17 cellular contexts compared by ENCODE assay signal in genomic region chr14:64918216-64918615, GRCh38. TPM values are rescaled to one million over a fixed set of nuclear protein-coding genes. Genes with fewer than 3 reads are reported as not detected.
A peak's percentile ranks its signal among the peaks of the same experiment; 100 is the strongest.
DNase-seq lines count a peak whose midpoint lies in the region; ATAC-seq lines count a peak whose summit lies in the region.
"Had no signal": no experiment of that assay in that cellular context is flagged by ENCODE, and none has a peak within 500 bp of the region (broad histone marks: within the 10 kb centered on the region; RNA-seq: fewer than 3 reads in every experiment).

No MANE protein-coding gene starts in this region.

- intact Hi-C loops in activated CD4-positive, alpha-beta T cell treated with anti-CD3 and anti-CD28 coated beads, Interleukin-2, amount 10 ng/mL, durations not matched to agents 24 days and 14 days (cut with micrococcal nuclease), result no loop called here

- peaks cover 38% of the 10 kb centered on the region for H3K36me3 Mint-ChIP-seq in activated CD4-positive, alpha-beta T cell treated with anti-CD3 and anti-CD28 coated beads, Interleukin-2, amount 10 ng/mL, durations not matched to agents 24 days and 14 days (ENCODE audit: low read depth)
- peaks cover 20% of the 10 kb centered on the region for H3K36me3 Mint-ChIP-seq in central memory CD8-positive, alpha-beta T cell (ENCODE audit: insufficient read depth)
- H3K36me3 Mint-ChIP-seq in natural killer cell treated with Interleukin-12 subunit alpha and Interleukin-12 subunit beta and Interleukin-15 and Interleukin-18, amount 100 ng/mL, for 72 hours, result no peaks in the 10 kb centered on the region

- H3K4me1 Mint-ChIP-seq in activated CD4-positive, alpha-beta T cell treated with anti-CD3 and anti-CD28 coated beads, Interleukin-2, amount 10 ng/mL, durations not matched to agents 24 days and 14 days, result peaks cover 44% of the 10 kb centered on the region
- peaks cover 68% of the 10 kb centered on the region for H3K4me1 Mint-ChIP-seq in central memory CD8-positive, alpha-beta T cell
- peaks cover 38 to 53% of the 10 kb centered on the region in 2 donors for H3K4me1 Mint-ChIP-seq in natural killer cell treated with Interleukin-12 subunit alpha and Interleukin-12 subunit beta and Interleukin-15 and Interleukin-18, amount 100 ng/mL, for 72 hours (ENCODE audit: low read depth in 2 of 2)

- peak; percentile 40 for DNase-seq in activated CD4-positive, alpha-beta T cell treated with anti-CD3 and anti-CD28 coated beads, Interleukin-2, amount 10 ng/mL, durations not matched to agents 24 days and 14 days
- DNase-seq in activated CD4-positive, alpha-beta T cell treated with anti-CD3 and anti-CD28 coated beads, Interleukin-2, amount 50 U/mL, for 1 hour, result no peak
- peak; percentile 46 for DNase-seq in EH (ENCODE audit: low read depth)
- DNase-seq in central memory CD8-positive, alpha-beta T cell (ENCODE audit: low spot score in 2 of 2), result no peak
- DNase-seq in natural killer cell treated with Interleukin-12 subunit alpha and Interleukin-12 subunit beta and Interleukin-15 and Interleukin-18, amount 100 ng/mL, for 72 hours (ENCODE audit: low spot score), result no peak
- DNase-seq in NCI-H2029 treated with DMSO at 0.1 percent for 48 hours (lab: John Stamatoyannopoulos, UW), result no peak
- DNase-seq: activated effector memory CD4-positive, alpha-beta T cell treated with anti-CD3 and anti-CD28 coated beads, Interleukin-2, amount 50 U/mL, for 16 hours; hypothalamus; NCI-H1092 treated with DMSO at 0.1 percent for 48 hours; NCI-H69; occipital lobe; small intestine; upper lobe of left lung had no signal

- H3K9me3 Mint-ChIP-seq in activated CD4-positive, alpha-beta T cell treated with anti-CD3 and anti-CD28 coated beads, Interleukin-2, amount 10 ng/mL, durations not matched to agents 24 days and 14 days, result no peaks in the 10 kb centered on the region
- H3K9me3 Mint-ChIP-seq in central memory CD8-positive, alpha-beta T cell, result no peaks in the 10 kb centered on the region
- H3K9me3 Mint-ChIP-seq in natural killer cell treated with Interleukin-12 subunit alpha and Interleukin-12 subunit beta and Interleukin-15 and Interleukin-18, amount 100 ng/mL, for 72 hours, result no peaks in the 10 kb centered on the region

- H3K4me3 Mint-ChIP-seq in activated CD4-positive, alpha-beta T cell treated with anti-CD3 and anti-CD28 coated beads, Interleukin-2, amount 10 ng/mL, durations not matched to agents 24 days and 14 days, result no peak overlapping the region
- H3K4me3 Mint-ChIP-seq in central memory CD8-positive, alpha-beta T cell, result peak overlapping the region; percentile 2
- no peak overlapping the region for H3K4me3 Mint-ChIP-seq in natural killer cell treated with Interleukin-12 subunit alpha and Interleukin-12 subunit beta and Interleukin-15 and Interleukin-18, amount 100 ng/mL, for 72 hours

- no peaks in the 10 kb centered on the region for H3K27me3 Mint-ChIP-seq in activated CD4-positive, alpha-beta T cell treated with anti-CD3 and anti-CD28 coated beads, Interleukin-2, amount 10 ng/mL, durations not matched to agents 24 days and 14 days
- no peaks in the 10 kb centered on the region for H3K27me3 Mint-ChIP-seq in central memory CD8-positive, alpha-beta T cell
- H3K27me3 Mint-ChIP-seq in natural killer cell treated with Interleukin-12 subunit alpha and Interleukin-12 subunit beta and Interleukin-15 and Interleukin-18, amount 100 ng/mL, for 72 hours, result no peaks in the 10 kb centered on the region

- H3K27ac Mint-ChIP-seq in activated CD4-positive, alpha-beta T cell treated with anti-CD3 and anti-CD28 coated beads, Interleukin-2, amount 10 ng/mL, durations not matched to agents 24 days and 14 days, result no peak overlapping the region
- peak overlapping the region; percentile 7 for H3K27ac Mint-ChIP-seq in central memory CD8-positive, alpha-beta T cell (ENCODE audit: low read depth)
- H3K27ac Mint-ChIP-seq in natural killer cell treated with Interleukin-12 subunit alpha and Interleukin-12 subunit beta and Interleukin-15 and Interleukin-18, amount 100 ng/mL, for 72 hours, result peak overlapping the region; percentile 11 to 32

- ATAC-seq in central memory CD8-positive, alpha-beta T cell (replicated peaks; ENCODE audit: extremely low read depth, poor library complexity, severe bottlenecking), result no peak
- ATAC-seq in natural killer cell treated with Interleukin-12 subunit alpha and Interleukin-12 subunit beta and Interleukin-15 and Interleukin-18, amount 100 ng/mL, for 72 hours, result no peak
- ATAC-seq in HG03108 (IDR thresholded peaks at IDR 0.05; ENCODE audit: unreplicated experiment) (no peak), HG03469 (IDR thresholded peaks at IDR 0.05; ENCODE audit: unreplicated experiment) (no peak)

RNA-seq across cellular contexts. Expression of gene CHURC1, which starts 4.0 kb away (rescaled TPM):
- 53.5 and 54.9 TPM in 2 replicates for total RNA-seq in activated CD4-positive, alpha-beta T cell treated with anti-CD3 and anti-CD28 coated beads, Interleukin-2, amount 10 ng/mL, durations not matched to agents 24 days and 14 days
- total RNA-seq in natural killer cell treated with Interleukin-12 subunit alpha and Interleukin-12 subunit beta and Interleukin-15 and Interleukin-18, amount 100 ng/mL, for 72 hours, result 10 to 100 TPM; 27.8 to 38.6 TPM

RNA-seq across cellular contexts. Expression of gene GPX2, which starts 24.3 kb away (rescaled TPM):
- not detected in 2 replicates for total RNA-seq in activated CD4-positive, alpha-beta T cell treated with anti-CD3 and anti-CD28 coated beads, Interleukin-2, amount 10 ng/mL, durations not matched to agents 24 days and 14 days
- not detected for total RNA-seq in natural killer cell treated with Interleukin-12 subunit alpha and Interleukin-12 subunit beta and Interleukin-15 and Interleukin-18, amount 100 ng/mL, for 72 hours
- total RNA-seq: A172; activated CD8-positive, alpha-beta memory T cell treated with anti-CD3 and anti-CD28 coated beads for 36 hours; occipital lobe had no signal

RNA-seq across cellular contexts. Expression of gene SPTB, which starts 38.5 kb away (rescaled TPM):
- not detected in 2 replicates for total RNA-seq in activated CD4-positive, alpha-beta T cell treated with anti-CD3 and anti-CD28 coated beads, Interleukin-2, amount 10 ng/mL, durations not matched to agents 24 days and 14 days
- under 1 TPM; 0.07 to 0.14 TPM for total RNA-seq in natural killer cell treated with Interleukin-12 subunit alpha and Interleukin-12 subunit beta and Interleukin-15 and Interleukin-18, amount 100 ng/mL, for 72 hours

RNA-seq across cellular contexts. Expression of gene RAB15, which starts 53.9 kb away (rescaled TPM):
- 6.2 and 6.9 TPM in 2 replicates for total RNA-seq in activated CD4-positive, alpha-beta T cell treated with anti-CD3 and anti-CD28 coated beads, Interleukin-2, amount 10 ng/mL, durations not matched to agents 24 days and 14 days
- 1 to 10 TPM; 1.8 to 2.1 TPM for total RNA-seq in natural killer cell treated with Interleukin-12 subunit alpha and Interleukin-12 subunit beta and Interleukin-15 and Interleukin-18, amount 100 ng/mL, for 72 hours

Comparison
In these comparisons a context has a peak if more than half of its experiments do, and no peak if none do; other contexts are left out.
1. DNase-seq: peak in activated CD4-positive, alpha-beta T cell treated with anti-CD3 and anti-CD28 coated beads, Interleukin-2, amount 10 ng/mL, durations not matched to agents 24 days and 14 days (single experiment) and EH (single experiment); none in activated CD4-positive, alpha-beta T cell treated with anti-CD3 and anti-CD28 coated beads, Interleukin-2, amount 50 U/mL, for 1 hour (single experiment), central memory CD8-positive, alpha-beta T cell (0 of 2), natural killer cell treated with Interleukin-12 subunit alpha and Interleukin-12 subunit beta and Interleukin-15 and Interleukin-18, amount 100 ng/mL, for 72 hours (single experiment) and NCI-H2029 treated with DMSO at 0.1 percent for 48 hours (single experiment).